9 cellular contexts compared by ENCODE assay signal in genomic region chr4:54091637-54092404, GRCh38. TPM values are rescaled to one million over a fixed set of nuclear protein-coding genes. Genes with fewer than 3 reads are reported as not detected.
DNase-seq lines count a peak whose midpoint lies in the region; ATAC-seq and TF ChIP-seq lines count a peak whose summit lies in the region.
"Had no signal": no experiment of that assay in that cellular context is flagged by ENCODE, and none has a peak within 500 bp of the region (broad histone marks: within the 10 kb centered on the region; RNA-seq: fewer than 3 reads in every experiment).

No MANE protein-coding gene starts in this region.

- TSS peak; percentile 80 for BruUV-seq in PC-3 (replicated peaks; lab: Mats Ljungman, UMichigan)

- no peaks in the 10 kb centered on the region for H4K20me1 ChIP-seq in PC-3 (ENCODE audit: low read length)
- H4K20me1 ChIP-seq in neural cell (ENCODE audit: insufficient read depth) = no peaks in the 10 kb centered on the region

- no peak for TF ChIP-seq EP300 in neural cell (conservative IDR thresholded peaks at IDR 0.05; ENCODE audit: poor library complexity, severe bottlenecking)

- DNase-seq in HPDE6-E6E7 (ENCODE audit: extremely low spot score) (peak; percentile 77), PC-3 (peak; percentile 73), fibroblast of the conjunctiva (ENCODE audit: low read depth) (peak; percentile 40)
- peak; percentile 58 for DNase-seq in activated T-helper 2 cell treated with anti-CD3 and anti-CD28 coated beads, Interferon-gamma antibody, Interleukin-2, Interleukin-4, amounts not matched to agents 10 μg/mL and 5 μg/mL and 100 μg/mL, durations not matched to agents 14 hours and 24 hours and 36 hours (ENCODE audit: low spot score)
- peak; percentile 65 to 69 for DNase-seq in stimulated activated naive CD8-positive, alpha-beta T cell treated with anti-CD3 and anti-CD28 coated beads, Interleukin-15, amount 100 ng/mL, for 72 hours

- peaks cover 20% of the 10 kb centered on the region for H3K4me1 Mint-ChIP-seq in activated T-helper 2 cell treated with anti-CD3 and anti-CD28 coated beads, Interferon-gamma antibody, Interleukin-2, Interleukin-4, amounts not matched to agents 10 μg/mL and 5 μg/mL and 100 μg/mL, durations not matched to agents 14 hours and 24 hours and 36 hours (ENCODE audit: low read depth)
- peaks cover 46% of the 10 kb centered on the region for H3K4me1 Mint-ChIP-seq in stimulated activated naive CD8-positive, alpha-beta T cell treated with anti-CD3 and anti-CD28 coated beads, Interleukin-15, amount 100 ng/mL, for 72 hours

- H3K4me2 ChIP-seq in PC-3 (ENCODE audit: low read length) (peak overlapping the region; percentile 96), neural cell (ENCODE audit: low read length) (peak overlapping the region; percentile 52)

- intact Hi-C loops in PC-3 (cut with micrococcal nuclease) = loop anchor here (1.0 to 5.0 kb wide), 2 partner anchors 27 to 125 kb away; no protein-coding TSS in a partner anchor
- intact Hi-C loops in activated T-helper 2 cell treated with anti-CD3 and anti-CD28 coated beads, Interferon-gamma antibody, Interleukin-2, Interleukin-4, amounts not matched to agents 10 μg/mL and 5 μg/mL and 100 μg/mL, durations not matched to agents 14 hours and 24 hours and 36 hours (cut with micrococcal nuclease) = loop anchor here (2.0 kb wide), 2 partner anchors 135 to 161 kb away; no protein-coding TSS in a partner anchor

- peaks cover 10% of the 10 kb centered on the region; the same call in 1 of the 2 replicates for H3K4me1 ChIP-seq in PC-3 (ENCODE audit: insufficient read depth, low read length)

- no peaks in the 10 kb centered on the region for H3K79me2 ChIP-seq in PC-3 (ENCODE audit: low read length)
- no peaks in the 10 kb centered on the region for H3K79me2 ChIP-seq in neural cell (replicated peaks; ENCODE audit: insufficient read depth, low read length)

- H3F3A ChIP-seq in PC-3 (ENCODE audit: low read length, unreplicated experiment) (no peaks in the 10 kb centered on the region), neural cell (ENCODE audit: insufficient read depth, low read length, poor library complexity, severe bottlenecking) (peaks cover 4% of the 10 kb centered on the region)

- no peaks in the 10 kb centered on the region for H3K9me3 ChIP-seq in PC-3 (ENCODE audit: low read length)
- H3K9me3 ChIP-seq in neural cell (ENCODE audit: low read length) = no peaks in the 10 kb centered on the region

- H3K27ac ChIP-seq in C4-2B (peak overlapping the region; percentile 27), PC-3 (ENCODE audit: low read length) (no peak overlapping the region), neural cell (ENCODE audit: low read length) (no peak overlapping the region)

- ATAC-seq in GM19372 (IDR thresholded peaks at IDR 0.05; ENCODE audit: low read depth, unreplicated experiment) (peak; percentile 79), PC-3 (peak; percentile 85)
- peak; percentile 86 for ATAC-seq in stimulated activated naive CD8-positive, alpha-beta T cell treated with anti-CD3 and anti-CD28 coated beads, Interleukin-15, amount 100 ng/mL, for 72 hours

- CTCF ChIA-PET in PC-3 (lab: Charles Lee) = interaction anchor here (0.7 kb wide), 2 partner anchors 123 to 142 kb away, joined by 3 read pairs; no protein-coding TSS in a partner anchor

- H3K4me3 Mint-ChIP-seq in activated T-helper 2 cell treated with anti-CD3 and anti-CD28 coated beads, Interferon-gamma antibody, Interleukin-2, Interleukin-4, amounts not matched to agents 10 μg/mL and 5 μg/mL and 100 μg/mL, durations not matched to agents 14 hours and 24 hours and 36 hours (ENCODE audit: low read depth) = peak overlapping the region; percentile 85
- peak overlapping the region; percentile 85 to 93 for H3K4me3 Mint-ChIP-seq in stimulated activated naive CD8-positive, alpha-beta T cell treated with anti-CD3 and anti-CD28 coated beads, Interleukin-15, amount 100 ng/mL, for 72 hours

- H3K27ac Mint-ChIP-seq in activated T-helper 2 cell treated with anti-CD3 and anti-CD28 coated beads, Interferon-gamma antibody, Interleukin-2, Interleukin-4, amounts not matched to agents 10 μg/mL and 5 μg/mL and 100 μg/mL, durations not matched to agents 14 hours and 24 hours and 36 hours = peak overlapping the region; percentile 32
- peak overlapping the region in 1 of 2 donors; percentile 69 for H3K27ac Mint-ChIP-seq in stimulated activated naive CD8-positive, alpha-beta T cell treated with anti-CD3 and anti-CD28 coated beads, Interleukin-15, amount 100 ng/mL, for 72 hours

- POLR2A ChIA-PET in PC-3 (lab: Charles Lee; ENCODE audit: unreplicated experiment) = no interaction called here

- peak; percentile 23 for TF ChIP-seq RAD21 in neural cell (conservative IDR thresholded peaks at IDR 0.05)

- H3K4me3 ChIP-seq in PC-3 (ENCODE audit: low read length) = peak overlapping the region; percentile 76
- H3K4me3 ChIP-seq in neural cell (ENCODE audit: low read length) = peak overlapping the region; percentile 69

- H3K9me3 Mint-ChIP-seq in activated T-helper 2 cell treated with anti-CD3 and anti-CD28 coated beads, Interferon-gamma antibody, Interleukin-2, Interleukin-4, amounts not matched to agents 10 μg/mL and 5 μg/mL and 100 μg/mL, durations not matched to agents 14 hours and 24 hours and 36 hours = no peaks in the 10 kb centered on the region
- no peaks in the 10 kb centered on the region for H3K9me3 Mint-ChIP-seq in stimulated activated naive CD8-positive, alpha-beta T cell treated with anti-CD3 and anti-CD28 coated beads, Interleukin-15, amount 100 ng/mL, for 72 hours

- TF ChIP-seq CTCF in C4-2B (conservative IDR thresholded peaks at IDR 0.05) = no peak
- no peak for TF ChIP-seq CTCF in PC-3 (conservative IDR thresholded peaks at IDR 0.05; ENCODE audit: low read depth, low read length)
- no peak for TF ChIP-seq CTCF in neural cell (IDR thresholded peaks at IDR 0.05; ENCODE audit: poor library complexity, severe bottlenecking)

- H3K9ac ChIP-seq in PC-3 (ENCODE audit: low read length) (peak overlapping the region; percentile 52), neural cell (ENCODE audit: low read length) (peak overlapping the region; percentile 25)

- no peaks in the 10 kb centered on the region for H3K36me3 ChIP-seq in PC-3 (ENCODE audit: low read depth, low read length)
- H3K36me3 ChIP-seq in neural cell (ENCODE audit: insufficient read depth, low read length) = no peaks in the 10 kb centered on the region

- H3K27me3 ChIP-seq in PC-3 (ENCODE audit: low read length) (0 out of 2 replicates have a peak, but pooled peaks cover 1% of the 10 kb centered on the region), neural cell (ENCODE audit: insufficient read depth, low read depth, low read length) (peaks cover 58% of the 10 kb centered on the region)

- H3K36me3 Mint-ChIP-seq in activated T-helper 2 cell treated with anti-CD3 and anti-CD28 coated beads, Interferon-gamma antibody, Interleukin-2, Interleukin-4, amounts not matched to agents 10 μg/mL and 5 μg/mL and 100 μg/mL, durations not matched to agents 14 hours and 24 hours and 36 hours (ENCODE audit: low read depth) = no peaks in the 10 kb centered on the region

- peaks cover 81% of the 10 kb centered on the region for H3K27me3 Mint-ChIP-seq in activated T-helper 2 cell treated with anti-CD3 and anti-CD28 coated beads, Interferon-gamma antibody, Interleukin-2, Interleukin-4, amounts not matched to agents 10 μg/mL and 5 μg/mL and 100 μg/mL, durations not matched to agents 14 hours and 24 hours and 36 hours (ENCODE audit: low read depth)
- peaks cover 74% of the 10 kb centered on the region for H3K27me3 Mint-ChIP-seq in stimulated activated naive CD8-positive, alpha-beta T cell treated with anti-CD3 and anti-CD28 coated beads, Interleukin-15, amount 100 ng/mL, for 72 hours

- H2AFZ ChIP-seq in PC-3 (ENCODE audit: low read length) (peak overlapping the region; percentile 96), neural cell (ENCODE audit: low read depth, low read length) (no peak overlapping the region)

- H3K9me2 ChIP-seq in PC-3 (replicated peaks; ENCODE audit: low read length) (no peaks in the 10 kb centered on the region), neural cell (ENCODE audit: insufficient read depth, low read length) (no peaks in the 10 kb centered on the region)

TF ChIP-seq in neural cell, 6 proteins besides CTCF, POLR2A, EP300 and RAD21:
- TF ChIP-seq POLR2AphosphoS5 (IDR thresholded peaks at IDR 0.05) (peak; percentile 44), MXI1 (conservative IDR thresholded peaks at IDR 0.05; ENCODE audit: poor library complexity, severe bottlenecking) (peak; percentile 47), SMC3 (conservative IDR thresholded peaks at IDR 0.05; ENCODE audit: poor library complexity) (no peak)
TF ChIP-seq in neural cell: peak in this region for 2.

RNA-seq across cellular contexts. Expression of gene GSX2, which starts 8.1 kb away (rescaled TPM):
- total RNA-seq in PC-3 (2014; rRNA removed) = not detected in 2 replicates
- not detected in 2 replicates for total RNA-seq in activated T-helper 2 cell treated with anti-CD3 and anti-CD28 coated beads, Interferon-gamma antibody, Interleukin-2, Interleukin-4, amounts not matched to agents 10 μg/mL and 5 μg/mL and 100 μg/mL, durations not matched to agents 14 hours and 24 hours and 36 hours
- polyA plus RNA-seq in neural cell = 0.48 and 0.87 TPM in 2 replicates
- 1.5 and 2.7 TPM in 2 replicates for polyA minus RNA-seq in neural cell
- total RNA-seq: HT1080 had no signal

RNA-seq across cellular contexts. Expression of gene CHIC2, which starts 27.4 kb away (rescaled TPM):
- 52.3 and 58.1 TPM in 2 replicates for total RNA-seq in PC-3 (2014; rRNA removed)
- total RNA-seq in activated T-helper 2 cell treated with anti-CD3 and anti-CD28 coated beads, Interferon-gamma antibody, Interleukin-2, Interleukin-4, amounts not matched to agents 10 μg/mL and 5 μg/mL and 100 μg/mL, durations not matched to agents 14 hours and 24 hours and 36 hours = 18.8 and 22.5 TPM in 2 replicates
- 51.8 and 58.5 TPM in 2 replicates for polyA plus RNA-seq in neural cell
- polyA minus RNA-seq in neural cell = 64.5 and 67.7 TPM in 2 replicates
